1 cellular context compared by ENCODE assay signal in genomic region chr21:41258617-41259016, GRCh38.
TF ChIP-seq lines count a peak whose summit lies in the region.

No MANE protein-coding gene starts in this region.

TF ChIP-seq in IMR-90, 13 proteins besides CTCF, POLR2A, EP300 and RAD21 (continued from another document):
- no peak for TF ChIP-seq ELK1 (IDR thresholded peaks at IDR 0.05; ENCODE audit: borderline replicate concordance, low read depth, low read length)
